ENCODE assay signal across 22 cellular contexts in genomic region chr2:159461076-159461475, GRCh38.
DNase-seq lines count a peak whose midpoint lies in the region; ATAC-seq, FAIRE-seq and TF ChIP-seq lines count a peak whose summit lies in the region.
"Had no signal": no experiment of that assay in that cellular context is flagged by ENCODE, and none has a peak within 500 bp of the region (broad histone marks: within the 10 kb centered on the region; RNA-seq: fewer than 3 reads in every experiment).

No MANE protein-coding gene starts in this region.

- no peaks in the 10 kb centered on the region for H3K36me3 ChIP-seq in small intestine (ENCODE audit: control insufficient read depth in 2 of 2, insufficient read depth in 2 of 2, low read length in 2 of 2)

- 25 to 45% (median 43%) methylated on average over 2 of the region's 2 CpGs for WGBS in small intestine, 3 donors

- H3K4me3 Mint-ChIP-seq in effector memory CD8-positive, alpha-beta T cell = no peak overlapping the region
- H3K4me3 Mint-ChIP-seq: B cell; CD4-positive, CD25-positive, alpha-beta regulatory T cell; CD8-positive, alpha-beta T cell had no signal

- FAIRE-seq in D721Med (lab: Jason Lieb, UNC) (peak; percentile 48), small intestine (lab: Jason Lieb, UNC) (peak; percentile 53)
- FAIRE-seq: GM19239, H54 had no signal

- H3K27ac ChIP-seq in small intestine (ENCODE audit: low read depth in 1 of 2, low read length in 1 of 2) = no peak overlapping the region
- H3K27ac ChIP-seq: 22Rv1, BLaER1, C4-2B had no signal

- no peaks in the 10 kb centered on the region for H3K9me3 ChIP-seq in small intestine (ENCODE audit: control insufficient read depth, low read depth)
- H3K9me3 ChIP-seq: BLaER1, Caco-2 had no signal

- no peaks in the 10 kb centered on the region for H3K4me1 ChIP-seq in small intestine (ENCODE audit: control insufficient read depth in 2 of 2, insufficient read depth in 1 of 2, low read depth in 1 of 2, low read length in 1 of 2)
- H3K4me1 ChIP-seq: BLaER1, Caco-2 had no signal

- no peak overlapping the region for H3K4me3 ChIP-seq in small intestine (ENCODE audit: low read depth in 1 of 2, low read length in 2 of 2)
- H3K4me3 ChIP-seq: BLaER1 had no signal

- DNase-seq in D721Med (ENCODE audit: insufficient read length, low spot score) = no peak
- DNase-seq in NCI-H526 (lab: John Stamatoyannopoulos, UW) = peak; percentile 23 to 36
- no peak for DNase-seq in left colon
- no peak for DNase-seq in small intestine
- DNase-seq in effector memory CD8-positive, alpha-beta T cell = no peak
- no peak for DNase-seq in T-helper 1 cell
- DNase-seq: Caco-2; CD4-positive, CD25-positive, alpha-beta regulatory T cell; CD8-positive, alpha-beta T cell; DMS 273 treated with DMSO at 0.1 percent for 48 hours; DMS79; EL; GF-D8; GOT3; HCEC 1CT had no signal

- TF ChIP-seq CTCF in D721Med (IDR thresholded peaks at IDR 0.05; ENCODE audit: insufficient read depth, missing control alignments) = no peak

- no peaks in the 10 kb centered on the region for H3K27me3 ChIP-seq in small intestine (ENCODE audit: control insufficient read depth in 2 of 2, insufficient read depth in 2 of 2, low read length in 2 of 2)
- H3K27me3 ChIP-seq: BLaER1 had no signal

- peak; percentile 68 for ATAC-seq in left colon
- ATAC-seq in effector memory CD8-positive, alpha-beta T cell (replicated peaks) = no peak
- no peak for ATAC-seq in GM21619 (IDR thresholded peaks at IDR 0.05; ENCODE audit: unreplicated experiment)
- ATAC-seq: CD8-positive, alpha-beta T cell had no signal

- no peaks in the 10 kb centered on the region for H3K9me3 Mint-ChIP-seq in effector memory CD8-positive, alpha-beta T cell
- H3K9me3 Mint-ChIP-seq: CD8-positive, alpha-beta T cell had no signal

- H3K27me3 Mint-ChIP-seq in effector memory CD8-positive, alpha-beta T cell = no peaks in the 10 kb centered on the region
- H3K27me3 Mint-ChIP-seq: B cell; CD4-positive, CD25-positive, alpha-beta regulatory T cell had no signal

- H3K4me1 Mint-ChIP-seq in effector memory CD8-positive, alpha-beta T cell (ENCODE audit: low read depth in 2 of 2) = peaks cover 17 to 53% of the 10 kb centered on the region in 2 donors

- intact Hi-C loops in left colon (cut with DNase I, micrococcal nuclease) = no loop called here

- no peaks in the 10 kb centered on the region for H3K36me3 Mint-ChIP-seq in effector memory CD8-positive, alpha-beta T cell (ENCODE audit: insufficient read depth)

- peak overlapping the region in 1 of 2 donors; percentile 23 for H3K27ac Mint-ChIP-seq in effector memory CD8-positive, alpha-beta T cell
- H3K27ac Mint-ChIP-seq: B cell; CD4-positive, CD25-positive, alpha-beta regulatory T cell; CD8-positive, alpha-beta T cell had no signal

Comparison
In these comparisons a context has a peak if more than half of its experiments do, and no peak if none do; other contexts are left out.
1. DNase-seq: peak in NCI-H526 (2 of 2); none in D721Med (single experiment), left colon (0 of 2), small intestine (single experiment), effector memory CD8-positive, alpha-beta T cell (0 of 3) and T-helper 1 cell (0 of 5).